ENCODE assay signal across 10 cellular contexts in genomic region chr3:184602406-184603155, GRCh38. TPM values are rescaled to one million over a fixed set of nuclear protein-coding genes. Genes with fewer than 3 reads are reported as not detected.
A peak's percentile ranks its signal among the peaks of the same experiment; 100 is the strongest.
DNase-seq lines count a peak whose midpoint lies in the region; ATAC-seq and TF ChIP-seq lines count a peak whose summit lies in the region.
"Had no signal": no experiment of that assay in that cellular context is flagged by ENCODE, and none has a peak within 500 bp of the region (broad histone marks: within the 10 kb centered on the region; RNA-seq: fewer than 3 reads in every experiment).

No MANE protein-coding gene starts in this region.

- peak overlapping the region; percentile 43 to 86 for H3K4me3 Mint-ChIP-seq in H9
- no peak overlapping the region for H3K4me3 Mint-ChIP-seq in activated CD8-positive, alpha-beta memory T cell treated with anti-CD3 and anti-CD28 coated beads, Interleukin-2, amount 10 ng/mL, durations not matched to agents 7 days and 5 days
- H3K4me3 Mint-ChIP-seq: T-helper 1 cell treated with Interleukin-12 subunit alpha and Interleukin-12 subunit beta and Interleukin-4 antibody, amounts not matched to agents 30 μg/mL and 1 μg/mL, for 36 hours had no signal

- H3K4me2 ChIP-seq in H9 (ENCODE audit: insufficient read depth, insufficient read length, low read length) (peak overlapping the region; percentile 50), PC-3 (ENCODE audit: low read length) (no peak overlapping the region), parathyroid adenoma (ENCODE audit: low read length) (no peak overlapping the region)

- H2AK5ac ChIP-seq in H9 (ENCODE audit: insufficient read length, low read length), result no peak overlapping the region

- H2BK20ac ChIP-seq in H9 (ENCODE audit: low read depth, low read length, poor library complexity, severe bottlenecking), result no peak overlapping the region

- H3K79me1 ChIP-seq in H9 (ENCODE audit: insufficient read depth, low read depth, low read length, poor library complexity, severe bottlenecking), result no peaks in the 10 kb centered on the region

- peaks cover 31 to 39% of the 10 kb centered on the region in 2 experiments for H3K4me1 Mint-ChIP-seq in H9
- no peaks in the 10 kb centered on the region for H3K4me1 Mint-ChIP-seq in activated CD8-positive, alpha-beta memory T cell treated with anti-CD3 and anti-CD28 coated beads, Interleukin-2, amount 10 ng/mL, durations not matched to agents 7 days and 5 days

- H3K79me2 ChIP-seq in H9 (ENCODE audit: insufficient read depth, low read length) (no peaks in the 10 kb centered on the region), PC-3 (ENCODE audit: low read length) (no peaks in the 10 kb centered on the region), parathyroid adenoma (no peaks in the 10 kb centered on the region)

- H3K4me1 ChIP-seq in H9 (ENCODE audit: insufficient read depth, low read length) (peaks cover 3% of the 10 kb centered on the region; the same call in 1 of the 2 replicates), PC-3 (ENCODE audit: insufficient read depth, low read length) (no peaks in the 10 kb centered on the region; the same call in 1 of the 2 replicates), heart left ventricle (peaks cover 0 to 45% (median 22%) of the 10 kb centered on the region in 12 donors), parathyroid adenoma (no peaks in the 10 kb centered on the region)

- no peak overlapping the region for H2BK15ac ChIP-seq in H9 (ENCODE audit: low read depth, low read length)

- no peaks in the 10 kb centered on the region for H3F3A ChIP-seq in PC-3 (ENCODE audit: low read length, unreplicated experiment)

- no peak overlapping the region for H3K56ac ChIP-seq in H9 (ENCODE audit: insufficient read length, low read depth, low read length)

- no peak for TF ChIP-seq CTCF in H9 (conservative IDR thresholded peaks at IDR 0.05)
- TF ChIP-seq CTCF in PC-3 (conservative IDR thresholded peaks at IDR 0.05; ENCODE audit: low read depth, low read length), result no peak
- TF ChIP-seq CTCF in heart left ventricle (IDR thresholded peaks at IDR 0.05), result no peak
- no peak for TF ChIP-seq CTCF in parathyroid adenoma (IDR thresholded peaks at IDR 0.05)

- peaks cover 3% of the 10 kb centered on the region for H4K20me1 ChIP-seq in H9 (ENCODE audit: control insufficient read depth, insufficient read depth, insufficient read length)
- no peaks in the 10 kb centered on the region for H4K20me1 ChIP-seq in PC-3 (ENCODE audit: low read length)

- ATAC-seq in PC-3, result peak; percentile 52
- peak in 3 of 4 donors; percentile 8 to 32 (median 26) for ATAC-seq in heart left ventricle
- no peak for ATAC-seq in activated CD8-positive, alpha-beta memory T cell treated with anti-CD3 and anti-CD28 coated beads, Interleukin-2, amount 10 ng/mL, durations not matched to agents 7 days and 5 days

- intact Hi-C loops in PC-3 (cut with micrococcal nuclease) (no loop called here), heart left ventricle (cut with DNase I) (loop anchor here in 1 of 10 donors (5.0 kb wide), 1 partner anchor 110 kb away; the partner anchor contains the start of gene MAGEF1)

- no peak overlapping the region for H4K5ac ChIP-seq in H9 (ENCODE audit: insufficient read length, low read depth, low read length)

- no peak overlapping the region for H4K8ac ChIP-seq in H9 (replicated peaks; ENCODE audit: insufficient read length, low read depth, low read length)

- no CpG with 5 or more reads among the region's 11 CpGs for WGBS in H9 (ENCODE audit: extremely low coverage, insufficient read length, low lambda C conversion rate)
- WGBS in heart left ventricle, 4 donors, result 39 to 52% (median 46%) methylated on average over 11 of the region's 11 CpGs

- no peaks in the 10 kb centered on the region for H3K9me2 ChIP-seq in PC-3 (replicated peaks; ENCODE audit: low read length)

- peaks cover 18% of the 10 kb centered on the region for H3K23me2 ChIP-seq in H9 (ENCODE audit: insufficient read length, low read depth, low read length, poor library complexity, severe bottlenecking)

- BruUV-seq in PC-3 (replicated peaks; lab: Mats Ljungman, UMichigan), result no TSS peak

- POLR2A ChIA-PET in PC-3 (lab: Charles Lee; ENCODE audit: unreplicated experiment), result no interaction called here

- H3K9ac ChIP-seq in H9 (ENCODE audit: extremely low read depth, insufficient read length, low read length) (no peak overlapping the region), PC-3 (ENCODE audit: low read length) (no peak overlapping the region), parathyroid adenoma (no peak overlapping the region)

- no peaks in the 10 kb centered on the region; a peak in 1 of 7 replicates for H3K36me3 Mint-ChIP-seq in H9 (ENCODE audit: insufficient read depth in 1 of 3, low read depth in 3 of 3)
- no peaks in the 10 kb centered on the region for H3K36me3 Mint-ChIP-seq in activated CD8-positive, alpha-beta memory T cell treated with anti-CD3 and anti-CD28 coated beads, Interleukin-2, amount 10 ng/mL, durations not matched to agents 7 days and 5 days

- H2BK5ac ChIP-seq in H9 (ENCODE audit: insufficient read length, low read length), result no peak overlapping the region

- H3K27me3 ChIP-seq in H9 (ENCODE audit: insufficient read depth, low read length) (peaks cover 72% of the 10 kb centered on the region), PC-3 (ENCODE audit: low read length) (peaks cover 35% of the 10 kb centered on the region), heart left ventricle (peaks cover 0 to 46% (median 0%) of the 10 kb centered on the region in 9 donors), parathyroid adenoma (ENCODE audit: control insufficient read depth, insufficient read depth, low read length) (no peaks in the 10 kb centered on the region)

- no peak overlapping the region for H2BK12ac ChIP-seq in H9 (ENCODE audit: insufficient read length, low read depth, low read length)

- H3T11ph ChIP-seq in H9 (ENCODE audit: low read length), result no peak overlapping the region

- no peak overlapping the region for H3K23ac ChIP-seq in H9 (ENCODE audit: insufficient read length, low read depth, low read length)

- H2BK120ac ChIP-seq in H9 (ENCODE audit: low read depth, low read length, poor library complexity, severe bottlenecking), result no peak overlapping the region

- H4K91ac ChIP-seq in H9 (ENCODE audit: insufficient read length, low read depth, low read length), result no peak overlapping the region

- H3K9me3 Mint-ChIP-seq in H9, result peaks cover 0 to 2% of the 10 kb centered on the region in 2 experiments; a peak in 1 of 5 replicates
- no peaks in the 10 kb centered on the region for H3K9me3 Mint-ChIP-seq in activated CD8-positive, alpha-beta memory T cell treated with anti-CD3 and anti-CD28 coated beads, Interleukin-2, amount 10 ng/mL, durations not matched to agents 7 days and 5 days (ENCODE audit: low read depth)
- H3K9me3 Mint-ChIP-seq: T-helper 1 cell treated with Interleukin-12 subunit alpha and Interleukin-12 subunit beta and Interleukin-4 antibody, amounts not matched to agents 30 μg/mL and 1 μg/mL, for 36 hours had no signal

- no peak overlapping the region for H3K18ac ChIP-seq in H9 (ENCODE audit: insufficient read length, low read depth, low read length)

- DNase-seq in H9, result peak; percentile 46
- peak; percentile 11 for DNase-seq in PC-3
- DNase-seq in heart left ventricle, result peak in 1 of 5 donors; percentile 42
- DNase-seq in HCEC 1CT, result no peak
- no peak for DNase-seq in iPS-NIHi7 (ENCODE audit: extremely low spot score)
- no peak for DNase-seq in activated CD8-positive, alpha-beta memory T cell treated with anti-CD3 and anti-CD28 coated beads, Interleukin-2, amount 10 ng/mL, durations not matched to agents 7 days and 5 days
- DNase-seq in SW 1271 (lab: John Stamatoyannopoulos, UW), result no peak
- DNase-seq: stimulated activated CD4-positive, alpha-beta T cell treated with anti-CD3 and anti-CD28 coated beads, Interleukin-2, amount 100 ng/mL, for 48 hours had no signal

- H3K27me3 Mint-ChIP-seq in H9 (ENCODE audit: low read depth), result peaks cover 94% of the 10 kb centered on the region
- H3K27me3 Mint-ChIP-seq in activated CD8-positive, alpha-beta memory T cell treated with anti-CD3 and anti-CD28 coated beads, Interleukin-2, amount 10 ng/mL, durations not matched to agents 7 days and 5 days, result peaks cover 64% of the 10 kb centered on the region

- H3K14ac ChIP-seq in H9 (ENCODE audit: insufficient read depth, low read length), result no peak overlapping the region

- H2AFZ ChIP-seq in H9 (ENCODE audit: low read length) (no peak overlapping the region), PC-3 (ENCODE audit: low read length) (no peak overlapping the region; the same call in 1 of the 2 replicates), parathyroid adenoma (peak overlapping the region; percentile 25)

- TF ChIP-seq POLR2A in heart left ventricle (IDR thresholded peaks at IDR 0.05), result no peak

- H3K4me3 ChIP-seq in PC-3 (ENCODE audit: low read length) (no peak overlapping the region), heart left ventricle (peak overlapping the region in 9 of 12 donors; percentile 2 to 50 (median 26)), parathyroid adenoma (ENCODE audit: low read depth, low read length) (no peak overlapping the region)

- no peak overlapping the region for H3K27ac Mint-ChIP-seq in H9
- no peak overlapping the region for H3K27ac Mint-ChIP-seq in activated CD8-positive, alpha-beta memory T cell treated with anti-CD3 and anti-CD28 coated beads, Interleukin-2, amount 10 ng/mL, durations not matched to agents 7 days and 5 days
- H3K27ac Mint-ChIP-seq: T-helper 1 cell treated with Interleukin-12 subunit alpha and Interleukin-12 subunit beta and Interleukin-4 antibody, amounts not matched to agents 30 μg/mL and 1 μg/mL, for 36 hours had no signal

- CTCF ChIA-PET in PC-3 (lab: Charles Lee), result interaction anchor here (0.6 kb wide), 1 partner anchor 42 kb away, joined by 8 read pairs; no protein-coding TSS in a partner anchor
- CTCF ChIA-PET in activated CD8-positive, alpha-beta memory T cell treated with anti-CD3 and anti-CD28 coated beads, Interleukin-2, amount 10 ng/mL, durations not matched to agents 7 days and 5 days (lab: Charles Lee), result interaction anchor here (1.1 kb wide), 1 partner anchor 41 kb away, joined by 5 read pairs; the partner anchor contains the start of gene EPHB3

- H3K36me3 ChIP-seq in PC-3 (ENCODE audit: low read depth, low read length), result no peaks in the 10 kb centered on the region
- no peaks in the 10 kb centered on the region for H3K36me3 ChIP-seq in heart left ventricle
- no peaks in the 10 kb centered on the region for H3K36me3 ChIP-seq in parathyroid adenoma (ENCODE audit: control insufficient read depth, insufficient read depth, low read length)

- H3K27ac ChIP-seq in H9 (ENCODE audit: insufficient read length, low read depth, low read length) (no peak overlapping the region), PC-3 (ENCODE audit: low read length) (no peak overlapping the region), heart left ventricle (peak overlapping the region in 6 of 12 donors; percentile 15 to 73 (median 25)), parathyroid adenoma (no peak overlapping the region)

- H3K4ac ChIP-seq in H9 (ENCODE audit: low read depth, low read length), result no peak overlapping the region

- H3K9me3 ChIP-seq in H9 (ENCODE audit: control insufficient read depth, low read depth, low read length) (no peaks in the 10 kb centered on the region), PC-3 (ENCODE audit: low read length) (no peaks in the 10 kb centered on the region), heart left ventricle (no peaks in the 10 kb centered on the region), parathyroid adenoma (ENCODE audit: control insufficient read depth, low read length) (no peaks in the 10 kb centered on the region)

RNA-seq across cellular contexts. Expression of gene EPHB3, which starts 41.0 kb away (rescaled TPM):
- total RNA-seq in H9 (2021), result 0.59 and 1.0 TPM in 2 replicates
- 18.2 and 23.1 TPM in 2 replicates for total RNA-seq in PC-3 (2014; rRNA removed)
- 1 to 10 TPM in 8 of 9 donors, under 1 TPM in 1; 1.00 to 4.6 (median 2.4) TPM for total RNA-seq in heart left ventricle
- polyA plus RNA-seq in heart left ventricle, result 1 to 10 TPM; 1.4 TPM
- total RNA-seq in activated CD8-positive, alpha-beta memory T cell treated with anti-CD3 and anti-CD28 coated beads, Interleukin-2, amount 10 ng/mL, durations not matched to agents 7 days and 5 days, result not detected

Comparison
In these comparisons a context has a peak if more than half of its experiments do, and no peak if none do; other contexts are left out.
1. DNase-seq: peak in H9 (single experiment) and PC-3 (single experiment); none in HCEC 1CT (single experiment), iPS-NIHi7 (single experiment), activated CD8-positive, alpha-beta memory T cell treated with anti-CD3 and anti-CD28 coated beads, Interleukin-2, amount 10 ng/mL, durations not matched to agents 7 days and 5 days (single experiment) and SW 1271 (0 of 2).
2. H3K4me3 ChIP-seq: peak in heart left ventricle (9 of 12); none in PC-3 (single experiment) and parathyroid adenoma (single experiment).